ENCODE assay signal across 16 cellular contexts in genomic region chr14:32913725-32914124, GRCh38. TPM values are rescaled to one million over a fixed set of nuclear protein-coding genes. Genes with fewer than 3 reads are reported as not detected.
DNase-seq lines count a peak whose midpoint lies in the region; ATAC-seq and TF ChIP-seq lines count a peak whose summit lies in the region.
"Had no signal": no experiment of that assay in that cellular context is flagged by ENCODE, and none has a peak within 500 bp of the region (broad histone marks: within the 10 kb centered on the region; RNA-seq: fewer than 3 reads in every experiment).

No MANE protein-coding gene starts in this region.

- 42% methylated on average over 3 of the region's 3 CpGs for WGBS in SK-N-SH (ENCODE audit: low lambda C conversion rate)
- 46 to 67% methylated on average over 3 of the region's 3 CpGs for WGBS in lower leg skin, 2 donors

- no peaks in the 10 kb centered on the region for H3F3A ChIP-seq in SK-N-SH (replicated peaks; ENCODE audit: insufficient read depth)

- H2AFZ ChIP-seq in SK-N-SH (ENCODE audit: low read depth), result no peak overlapping the region

- H3K9me3 ChIP-seq in SK-N-SH, result no peaks in the 10 kb centered on the region
- H3K9me3 ChIP-seq: BLaER1, suprapubic skin had no signal

- no peaks in the 10 kb centered on the region for H3K27me3 ChIP-seq in SK-N-SH (ENCODE audit: insufficient read depth)
- H3K27me3 ChIP-seq: BLaER1 had no signal

- H3K9ac ChIP-seq in SK-N-SH, result no peak overlapping the region
- H3K9ac ChIP-seq: BLaER1 had no signal

- no peaks in the 10 kb centered on the region for H3K79me2 ChIP-seq in SK-N-SH (ENCODE audit: insufficient read depth)

- TF ChIP-seq CTCF in SK-N-SH (IDR thresholded peaks at IDR 0.05) (peak; percentile 50), fibroblast of mammary gland (conservative IDR thresholded peaks at IDR 0.05; ENCODE audit: control insufficient read depth, insufficient read depth, low read depth, low read length) (peak; percentile 29), lower leg skin (IDR thresholded peaks at IDR 0.05) (no peak)

- H3K4me2 ChIP-seq in SK-N-SH, result no peak overlapping the region
- H3K4me2 ChIP-seq: BLaER1 had no signal

- no peak for TF ChIP-seq EP300 in SK-N-SH (IDR thresholded peaks at IDR 0.05; ENCODE audit: borderline replicate concordance in 1 of 2, low read depth in 1 of 2, low read length in 1 of 2)

- POLR2A ChIA-PET in SK-N-SH (lab: Yijun Ruan, JAX), result no interaction called here

- no peak overlapping the region for H3K27ac ChIP-seq in SK-N-SH (ENCODE audit: low read depth in 2 of 2, low read length in 1 of 2)
- H3K27ac ChIP-seq: BLaER1, epithelial cell of prostate, suprapubic skin had no signal

- TF ChIP-seq RAD21 in SK-N-SH (IDR thresholded peaks at IDR 0.05; ENCODE audit: low read length), result no peak

- H4K20me1 ChIP-seq in SK-N-SH (ENCODE audit: insufficient read depth), result no peaks in the 10 kb centered on the region
- H4K20me1 ChIP-seq: BLaER1 had no signal

- CTCF ChIA-PET in SK-N-SH (lab: Yijun Ruan, JAX), result interaction anchor here (0.8 to 1.2 kb wide), 4 partner anchors 10 to 48 kb away, joined by 3 read pairs; no protein-coding TSS in a partner anchor

- ATAC-seq in GM19452 (IDR thresholded peaks at IDR 0.05; ENCODE audit: unreplicated experiment), result no peak
- no peak for ATAC-seq in GM18873 (IDR thresholded peaks at IDR 0.05; ENCODE audit: low FRiP score, unreplicated experiment)
- ATAC-seq in HG03025 (IDR thresholded peaks at IDR 0.05; ENCODE audit: low FRiP score, unreplicated experiment), result no peak

- no peaks in the 10 kb centered on the region for H3K36me3 ChIP-seq in SK-N-SH (replicated peaks in 1 of 2; ENCODE audit: control insufficient read depth in 1 of 2, insufficient read depth in 2 of 2, low read length in 1 of 2)
- H3K36me3 ChIP-seq: BLaER1, suprapubic skin had no signal

- H3K4me3 ChIP-seq in SK-N-SH (ENCODE audit: low read depth in 2 of 2, low read length in 1 of 2) (no peak overlapping the region), fibroblast of mammary gland (ENCODE audit: control insufficient read depth, low read depth, low read length) (no peak overlapping the region), lower leg skin (ENCODE audit: low read depth, poor library complexity, severe bottlenecking) (no peak overlapping the region)
- H3K4me3 ChIP-seq: BLaER1, suprapubic skin had no signal

- H3K9me2 ChIP-seq in SK-N-SH, result no peaks in the 10 kb centered on the region

- H3K4me1 ChIP-seq in SK-N-SH (ENCODE audit: control insufficient read depth in 1 of 2, insufficient read depth in 2 of 2, low read depth in 1 of 2, low read length in 1 of 2), result peaks cover 0 to 9% of the 10 kb centered on the region in 2 experiments; a peak in 1 of 4 replicates
- H3K4me1 ChIP-seq: BLaER1, suprapubic skin had no signal

- intact Hi-C loops in lower leg skin (cut with DNase I; ENCODE audit: low total_unique reads), result no loop called here

- DNase-seq in Ammon's horn (ENCODE audit: low spot score) (peak; percentile 67), SK-N-SH (peak; percentile 12), fibroblast of mammary gland (ENCODE audit: low read depth) (peak; percentile 5), non-pigmented ciliary epithelial cell (ENCODE audit: low read depth) (peak; percentile 31), lower leg skin (ENCODE audit: low spot score in 2 of 2) (no peak)
- DNase-seq: activated gamma-delta T cell treated with Interleukin-2 at 50 U/mL for 16 hours, NCI-H187 treated with DMSO at 0.1 percent for 48 hours, posterior cingulate gyrus had no signal

- TF ChIP-seq POLR2A in lower leg skin (IDR thresholded peaks at IDR 0.05), result no peak

TF ChIP-seq in SK-N-SH, 30 proteins besides CTCF, POLR2A, EP300 and RAD21:
- TF ChIP-seq FOXM1 (IDR thresholded peaks at IDR 0.05; ENCODE audit: low read depth) (no peak), NRF1 (IDR thresholded peaks at IDR 0.05; ENCODE audit: low read depth, low read length) (no peak), PBX3 (IDR thresholded peaks at IDR 0.05) (no peak), JUND (IDR thresholded peaks at IDR 0.05) (no peak), POLR2AphosphoS5 (IDR thresholded peaks at IDR 0.05; ENCODE audit: low read depth, low read length) (no peak), SIN3A (IDR thresholded peaks at IDR 0.05; ENCODE audit: borderline replicate concordance, low read depth, low read length) (no peak), TEAD4 (IDR thresholded peaks at IDR 0.05; ENCODE audit: borderline replicate concordance, insufficient read depth) (no peak), TCF12 (IDR thresholded peaks at IDR 0.05) (no peak)

RNA-seq across cellular contexts. Expression of gene NPAS3, which starts 25.0 kb away (rescaled TPM):
- 4.3 and 4.5 TPM in 2 replicates for polyA plus RNA-seq in SK-N-SH (2012; rRNA removed)
- polyA plus RNA-seq in SK-N-SH (2012; cell fraction: cytosol; rRNA removed), result 4.2 and 4.6 TPM in 2 replicates
- polyA plus RNA-seq in SK-N-SH (2012; cell fraction: nucleus; rRNA removed), result 7.1 and 7.3 TPM in 2 replicates
- under 1 TPM in 2 of 4 donors, not detected in 2; 0.25 to 0.29 TPM for total RNA-seq in lower leg skin
- total RNA-seq: activated CD8-positive, alpha-beta memory T cell treated with anti-CD3 and anti-CD28 coated beads for 36 hours; LHCN-M2 had no signal

Comparison
In these comparisons a context has a peak if more than half of its experiments do, and no peak if none do; other contexts are left out.
1. DNase-seq: peak in Ammon's horn (single experiment), SK-N-SH (single experiment), fibroblast of mammary gland (single experiment) and non-pigmented ciliary epithelial cell (single experiment); none in lower leg skin (0 of 2).
2. CTCF ChIP-seq: peak in SK-N-SH (single experiment) and fibroblast of mammary gland (single experiment); none in lower leg skin (0 of 3).